Comparison of ENCODE assay signal across 22 cellular contexts in genomic region chr4:182465114-182465513, GRCh38.
DNase-seq lines count a peak whose midpoint lies in the region; ATAC-seq, FAIRE-seq and TF ChIP-seq lines count a peak whose summit lies in the region.
"Had no signal": no experiment of that assay in that cellular context is flagged by ENCODE, and none has a peak within 500 bp of the region (broad histone marks: within the 10 kb centered on the region; RNA-seq: fewer than 3 reads in every experiment).

No MANE protein-coding gene starts in this region.

- no peak overlapping the region for H2BK20ac ChIP-seq in IMR-90 (ENCODE audit: low read depth, low read length)

- BruUV-seq in IMR-90 (replicated peaks; lab: Mats Ljungman, UMichigan) (no TSS peak), PC-3 (replicated peaks; lab: Mats Ljungman, UMichigan) (no TSS peak), OCI-LY7 (replicated peaks; lab: Mats Ljungman, UMichigan) (no TSS peak)

- intact Hi-C loops in IMR-90 (cut with micrococcal nuclease) = no loop called here
- intact Hi-C loops in PC-3 (cut with micrococcal nuclease) = no loop called here
- intact Hi-C loops in heart right ventricle (cut with DNase I) = no loop called here
- intact Hi-C loops in OCI-LY7 (cut with micrococcal nuclease; ENCODE audit: unreplicated experiment) = no loop called here

- H3K4me3 ChIP-seq in A549 (no peak overlapping the region), IMR-90 (ENCODE audit: insufficient read depth, low read depth, low read length) (no peak overlapping the region), PC-3 (ENCODE audit: low read length) (no peak overlapping the region), endocrine pancreas (ENCODE audit: control insufficient read depth, insufficient read depth, low read length) (peak overlapping the region; percentile 18), heart right ventricle (no peak overlapping the region), OCI-LY7 (ENCODE audit: low read depth, low read length, poor library complexity, severe bottlenecking) (no peak overlapping the region), SJCRH30 (no peak overlapping the region)
- H3K4me3 ChIP-seq: BLaER1 had no signal

- in situ Hi-C loops in IMR-90 (cut with MboI; ENCODE audit: low sequenced_read_pairs) = loop anchor here (10.0 to 25.0 kb wide), 2 partner anchors 340 to 797 kb away; no protein-coding TSS in a partner anchor

- no peak overlapping the region for H2BK5ac ChIP-seq in IMR-90 (ENCODE audit: low read depth, low read length, poor library complexity, severe bottlenecking)

- no peak overlapping the region for H2BK120ac ChIP-seq in IMR-90 (ENCODE audit: low read depth, low read length)

- no peak overlapping the region for H3K4ac ChIP-seq in IMR-90 (ENCODE audit: low read depth, low read length)

- H3F3A ChIP-seq in PC-3 (ENCODE audit: low read length, unreplicated experiment) = no peaks in the 10 kb centered on the region

- H2AFZ ChIP-seq in IMR-90 (replicated peaks; ENCODE audit: low read length, poor library complexity) (no peak overlapping the region), PC-3 (ENCODE audit: low read length) (no peak overlapping the region), OCI-LY7 (ENCODE audit: low read length) (no peak overlapping the region)

- H4K91ac ChIP-seq in IMR-90 (ENCODE audit: insufficient read depth, low read depth, low read length) = no peak overlapping the region

- H3K9me2 ChIP-seq in PC-3 (replicated peaks; ENCODE audit: low read length) = no peaks in the 10 kb centered on the region
- no peaks in the 10 kb centered on the region for H3K9me2 ChIP-seq in OCI-LY7 (ENCODE audit: insufficient read depth, low read length)

- CTCF ChIA-PET in A549 (lab: Yijun Ruan, JAX) (no interaction called here), IMR-90 (lab: Yijun Ruan, JAX) (no interaction called here), PC-3 (lab: Charles Lee) (no interaction called here), OCI-LY7 (lab: Charles Lee; ENCODE audit: unreplicated experiment) (no interaction called here)

- H3K27me3 ChIP-seq in IMR-90 (ENCODE audit: control insufficient read depth, insufficient read depth, low read length) = no peaks in the 10 kb centered on the region
- no peaks in the 10 kb centered on the region for H3K27me3 ChIP-seq in PC-3 (ENCODE audit: low read length)
- no peaks in the 10 kb centered on the region for H3K27me3 ChIP-seq in endocrine pancreas (ENCODE audit: control insufficient read depth, insufficient read depth, low read length)
- H3K27me3 ChIP-seq in heart right ventricle = no peaks in the 10 kb centered on the region
- H3K27me3 ChIP-seq in SJCRH30 = no peaks in the 10 kb centered on the region
- H3K27me3 ChIP-seq: BE2C, BLaER1 had no signal

- peak overlapping the region; percentile 26; the same call in 1 of the 3 replicates for H3K4me2 ChIP-seq in A549
- no peak overlapping the region; the same call in 1 of the 2 replicates for H3K4me2 ChIP-seq in IMR-90 (ENCODE audit: low read depth, low read length)
- peak overlapping the region; percentile 22; the same call in 1 of the 2 replicates for H3K4me2 ChIP-seq in PC-3 (ENCODE audit: low read length)
- H3K4me2 ChIP-seq in OCI-LY7 (ENCODE audit: low read length) = no peak overlapping the region
- H3K4me2 ChIP-seq: BLaER1 had no signal

- TF ChIP-seq POLR2A in A549 (IDR thresholded peaks at IDR 0.05; ENCODE audit: low read length) (no peak), IMR-90 (IDR thresholded peaks at IDR 0.05; ENCODE audit: low read depth, low read length) (no peak)

- no peak for TF ChIP-seq CTCF in A549 (IDR thresholded peaks at IDR 0.05)
- TF ChIP-seq CTCF in IMR-90 (conservative IDR thresholded peaks at IDR 0.05; ENCODE audit: low read depth, low read length) = no peak
- no peak for TF ChIP-seq CTCF in PC-3 (conservative IDR thresholded peaks at IDR 0.05; ENCODE audit: low read depth, low read length)
- no peak for TF ChIP-seq CTCF in heart right ventricle (IDR thresholded peaks at IDR 0.05)
- TF ChIP-seq CTCF in OCI-LY7 (conservative IDR thresholded peaks at IDR 0.05; ENCODE audit: low read length) = no peak

- TF ChIP-seq EP300 in A549 (IDR thresholded peaks at IDR 0.05) = no peak

- H3K27ac ChIP-seq in A549 (no peak overlapping the region), IMR-90 (ENCODE audit: insufficient read depth, low read length) (no peak overlapping the region), PC-3 (ENCODE audit: low read length) (no peak overlapping the region), heart right ventricle (no peak overlapping the region), OCI-LY7 (ENCODE audit: low read depth, low read length, poor library complexity, severe bottlenecking) (no peak overlapping the region), SJCRH30 (no peak overlapping the region)
- H3K27ac ChIP-seq: 22Rv1, BLaER1 had no signal

- dilution Hi-C loops in IMR-90 (cut with HindIII; ENCODE audit: low sequenced_read_pairs, unreplicated experiment) = no loop called here

- DNase-seq in A549 (ENCODE audit: low read depth in 1 of 2, low spot score in 1 of 2) (no peak), IMR-90 (no peak), PC-3 (peak; percentile 13), heart right ventricle (no peak), OCI-LY7 (ENCODE audit: low spot score) (no peak), SJCRH30 (no peak), NCI-H2196 treated with DMSO at 0.1 percent for 48 hours (lab: John Stamatoyannopoulos, UW; ENCODE audit: unreplicated experiment) (no peak)
- DNase-seq: ACHN; BE2C; C1 segment of cervical spinal cord; Caco-2; Calu3; CD4-positive, alpha-beta memory T cell; CD4-positive, CD25-positive, alpha-beta regulatory T cell; DMS79 treated with DMSO at 0.1 percent for 48 hours; GF-D8 had no signal

- no peaks in the 10 kb centered on the region for H4K20me1 ChIP-seq in IMR-90 (ENCODE audit: insufficient read depth, low read length)
- no peaks in the 10 kb centered on the region for H4K20me1 ChIP-seq in PC-3 (ENCODE audit: low read length)
- H4K20me1 ChIP-seq in OCI-LY7 (ENCODE audit: insufficient read depth, low read length) = no peaks in the 10 kb centered on the region
- H4K20me1 ChIP-seq: BLaER1 had no signal

- no peak overlapping the region for H4K5ac ChIP-seq in IMR-90 (ENCODE audit: low read depth, low read length)

- no peaks in the 10 kb centered on the region for H3K79me2 ChIP-seq in PC-3 (ENCODE audit: low read length)
- H3K79me2 ChIP-seq in OCI-LY7 (ENCODE audit: insufficient read depth, low read depth, low read length) = no peaks in the 10 kb centered on the region

- H3K9ac ChIP-seq in IMR-90 (ENCODE audit: low read depth, low read length) = no peak overlapping the region
- no peak overlapping the region for H3K9ac ChIP-seq in PC-3 (ENCODE audit: low read length)
- H3K9ac ChIP-seq in endocrine pancreas (ENCODE audit: control insufficient read depth, insufficient read depth, low read length) = no peak overlapping the region
- H3K9ac ChIP-seq: BLaER1 had no signal

- TF ChIP-seq RAD21 in A549 (conservative IDR thresholded peaks at IDR 0.05 in 1 of 2, IDR thresholded peaks at IDR 0.05 in 1 of 2) (no peak), IMR-90 (IDR thresholded peaks at IDR 0.05; ENCODE audit: low read length) (no peak)

- H3K36me3 ChIP-seq in IMR-90 (ENCODE audit: control insufficient read depth, insufficient read depth, low read length) = no peaks in the 10 kb centered on the region
- H3K36me3 ChIP-seq in PC-3 (ENCODE audit: low read depth, low read length) = no peaks in the 10 kb centered on the region
- H3K36me3 ChIP-seq in endocrine pancreas (ENCODE audit: control insufficient read depth, insufficient read depth, low read length) = no peaks in the 10 kb centered on the region
- no peaks in the 10 kb centered on the region for H3K36me3 ChIP-seq in heart right ventricle
- H3K36me3 ChIP-seq in OCI-LY7 (ENCODE audit: insufficient read depth, low read length) = no peaks in the 10 kb centered on the region
- H3K36me3 ChIP-seq in SJCRH30 = no peaks in the 10 kb centered on the region
- H3K36me3 ChIP-seq: BE2C, BLaER1 had no signal

- FAIRE-seq in A549 (lab: Jason Lieb, UNC) = no peak
- FAIRE-seq: D721Med, G401.6, GM12891 had no signal

- H3K79me1 ChIP-seq in IMR-90 (ENCODE audit: low read depth in 1 of 2, low read length in 2 of 2) = no peaks in the 10 kb centered on the region; a peak in 2 of 4 replicates

- no peaks in the 10 kb centered on the region for H3K9me1 ChIP-seq in IMR-90 (ENCODE audit: insufficient read depth, low read length)

- H2AK9ac ChIP-seq in IMR-90 (replicated peaks; ENCODE audit: low read depth, low read length, poor library complexity) = no peak overlapping the region

- H2AK5ac ChIP-seq in IMR-90 (ENCODE audit: low read depth, low read length) = no peak overlapping the region

- 0 out of 3 replicates have a peak, but pooled peaks cover 4% of the 10 kb centered on the region for H3K4me1 ChIP-seq in A549
- no peaks in the 10 kb centered on the region for H3K4me1 ChIP-seq in IMR-90 (ENCODE audit: control insufficient read depth, insufficient read depth, low read length)
- no peaks in the 10 kb centered on the region for H3K4me1 ChIP-seq in PC-3 (ENCODE audit: insufficient read depth, low read length)
- H3K4me1 ChIP-seq in endocrine pancreas (ENCODE audit: control insufficient read depth, insufficient read depth, low read length) = peaks cover under 1% of the 10 kb centered on the region
- H3K4me1 ChIP-seq in heart right ventricle = no peaks in the 10 kb centered on the region
- H3K4me1 ChIP-seq in OCI-LY7 (ENCODE audit: insufficient read depth, low read length, poor library complexity, severe bottlenecking) = no peaks in the 10 kb centered on the region
- no peaks in the 10 kb centered on the region for H3K4me1 ChIP-seq in SJCRH30
- H3K4me1 ChIP-seq: BE2C, BLaER1 had no signal

- H2BK15ac ChIP-seq in IMR-90 (ENCODE audit: low read depth, low read length) = no peak overlapping the region

- no peak for ATAC-seq in A549
- ATAC-seq in IMR-90 (ENCODE audit: low read depth) = peak; percentile 24; the same call in 1 of the 2 replicates
- peak; percentile 98 for ATAC-seq in PC-3
- no peak for ATAC-seq in heart right ventricle

- H3K23ac ChIP-seq in IMR-90 (ENCODE audit: low read depth, low read length) = no peak overlapping the region

- WGBS in A549 (ENCODE audit: missing lambda C conversion rate) = 8% methylated on average over 5 of the region's 5 CpGs
- no CpG with 5 or more reads among the region's 5 CpGs for WGBS in IMR-90 (ENCODE audit: extremely low coverage in 2 of 2, insufficient read length in 1 of 2), 2 experiments
- 75 to 76% methylated on average over 5 of the region's 5 CpGs for WGBS in heart right ventricle, 2 donors

- no peak overlapping the region for H3K14ac ChIP-seq in IMR-90 (replicated peaks; ENCODE audit: low read depth, low read length)

- POLR2A ChIA-PET in A549 (lab: Yijun Ruan, JAX) (no interaction called here), IMR-90 (lab: Charles Lee; ENCODE audit: unreplicated experiment) (no interaction called here), PC-3 (lab: Charles Lee; ENCODE audit: unreplicated experiment) (interaction anchor here (0.5 kb wide), 1 partner anchor 304 kb away, joined by 3 read pairs; no protein-coding TSS in a partner anchor), OCI-LY7 (lab: Charles Lee) (no interaction called here)

- H4K8ac ChIP-seq in IMR-90 (ENCODE audit: low read depth in 2 of 2, low read length in 2 of 2) = no peak overlapping the region

- H3K9me3 ChIP-seq in A549 (no peaks in the 10 kb centered on the region), IMR-90 (ENCODE audit: control insufficient read depth, insufficient read depth, low read length) (no peaks in the 10 kb centered on the region), PC-3 (ENCODE audit: low read length) (no peaks in the 10 kb centered on the region), endocrine pancreas (ENCODE audit: control insufficient read depth, low read length) (no peaks in the 10 kb centered on the region), heart right ventricle (no peaks in the 10 kb centered on the region), OCI-LY7 (ENCODE audit: low read length) (no peaks in the 10 kb centered on the region), SJCRH30 (replicated peaks) (no peaks in the 10 kb centered on the region)
- H3K9me3 ChIP-seq: BE2C, BLaER1, Caco-2 had no signal

- no peak overlapping the region for H3K18ac ChIP-seq in IMR-90 (ENCODE audit: low read depth, low read length)

- H3K56ac ChIP-seq in IMR-90 (ENCODE audit: extremely low read depth, insufficient read depth, low read length) = no peak overlapping the region

Comparison
In these comparisons a context has a peak if more than half of its experiments do, and no peak if none do; other contexts are left out.
1. ATAC-seq: peak in IMR-90 (single experiment) and PC-3 (single experiment); none in A549 (0 of 2) and heart right ventricle (0 of 8).
2. H3K4me2 ChIP-seq: peak in A549 (single experiment) and PC-3 (single experiment); none in IMR-90 (single experiment) and OCI-LY7 (single experiment).